In genomic region chr7:94386416-94386815, GRCh38 we compare ENCODE assay signal across 38 cellular contexts. TPM values are rescaled to one million over a fixed set of nuclear protein-coding genes. Genes with fewer than 3 reads are reported as not detected.
"Had no signal": no experiment of that assay in that cellular context is flagged by ENCODE, and none has a peak within 500 bp of the region (broad histone marks: within the 10 kb centered on the region; RNA-seq: fewer than 3 reads in every experiment).

No MANE protein-coding gene starts in this region.

- FAIRE-seq: bronchial epithelial cell, TTC549 had no signal

- H3K9me3 Mint-ChIP-seq: activated B cell treated with CpG ODN at 0.5 μM for 24 hours; activated CD4-positive, alpha-beta memory T cell treated with anti-CD3 and anti-CD28 coated beads for 36 hours; activated CD4-positive, alpha-beta T cell treated with anti-CD3 and anti-CD28 coated beads, Interleukin-2, amount 10 ng/mL, durations not matched to agents 24 days and 14 days; activated CD8-positive, alpha-beta T cell treated with anti-CD3 and anti-CD28 coated beads for 36 hours; activated naive CD4-positive, alpha-beta T cell treated with anti-CD3 and anti-CD28 coated beads for 36 hours; activated naive CD4-positive, alpha-beta T cell treated with anti-CD3 and anti-CD28 coated beads, Interleukin-2, amount 50 U/mL, for 72 hours; activated naive CD8-positive, alpha-beta T cell treated with anti-CD3 and anti-CD28 coated beads for 36 hours; activated T-cell treated with anti-CD3 and anti-CD28 coated beads, Interleukin-2, amount 50 U/mL, for 4 hours; activated T-cell treated with anti-CD3 and anti-CD28 coated beads, Interleukin-2, amount 50 U/mL, for 72 hours; activated T-helper 1 cell treated with anti-CD3 and anti-CD28 coated beads, Interleukin-12 subunit alpha, Interleukin-12 subunit beta, Interleukin-2, Interleukin-4 antibody, amounts not matched to agents 30 ng/mL and 10 ng/mL and 1 ng/mL, durations not matched to agents 14 hours and 24 hours and 36 hours; activated T-helper 17 cell treated with anti-CD3 and anti-CD28 coated beads, Interleukin-2, amount 50 U/mL, for 72 hours; central memory CD8-positive, alpha-beta T cell; T-helper 1 cell treated with Interleukin-12 subunit alpha and Interleukin-12 subunit beta and Interleukin-4 antibody, amounts not matched to agents 30 μg/mL and 1 μg/mL, for 36 hours; T-helper 2 cell treated with Interferon-gamma antibody and Interleukin-4, amounts not matched to agents 5 μg/mL and 100 μg/mL, for 36 hours had no signal

- H3K27ac ChIP-seq: adrenal gland, cardiac muscle cell, VCaP had no signal

- H3K27ac Mint-ChIP-seq: activated B cell treated with CpG ODN at 0.5 μM for 24 hours; activated CD4-positive, alpha-beta memory T cell treated with anti-CD3 and anti-CD28 coated beads for 36 hours; activated CD4-positive, alpha-beta T cell treated with anti-CD3 and anti-CD28 coated beads, Interleukin-2, amount 10 ng/mL, durations not matched to agents 24 days and 14 days; activated CD8-positive, alpha-beta T cell treated with anti-CD3 and anti-CD28 coated beads for 36 hours; activated naive CD4-positive, alpha-beta T cell treated with anti-CD3 and anti-CD28 coated beads for 36 hours; activated naive CD4-positive, alpha-beta T cell treated with anti-CD3 and anti-CD28 coated beads, Interleukin-2, amount 50 U/mL, for 72 hours; activated naive CD8-positive, alpha-beta T cell treated with anti-CD3 and anti-CD28 coated beads for 36 hours; activated T-cell treated with anti-CD3 and anti-CD28 coated beads, Interleukin-2, amount 50 U/mL, for 72 hours; activated T-helper 1 cell treated with anti-CD3 and anti-CD28 coated beads, Interleukin-12 subunit alpha, Interleukin-12 subunit beta, Interleukin-2, Interleukin-4 antibody, amounts not matched to agents 30 ng/mL and 10 ng/mL and 1 ng/mL, durations not matched to agents 14 hours and 24 hours and 36 hours; activated T-helper 17 cell treated with anti-CD3 and anti-CD28 coated beads, Interleukin-2, amount 50 U/mL, for 72 hours; brain; T-helper 1 cell treated with Interleukin-12 subunit alpha and Interleukin-12 subunit beta and Interleukin-4 antibody, amounts not matched to agents 30 μg/mL and 1 μg/mL, for 36 hours; T-helper 2 cell treated with Interferon-gamma antibody and Interleukin-4, amounts not matched to agents 5 μg/mL and 100 μg/mL, for 36 hours had no signal

- ATAC-seq: activated CD8-positive, alpha-beta T cell treated with anti-CD3 and anti-CD28 coated beads for 36 hours; activated naive CD4-positive, alpha-beta T cell treated with anti-CD3 and anti-CD28 coated beads, Interleukin-2, amount 50 U/mL, for 72 hours; activated T-cell treated with anti-CD3 and anti-CD28 coated beads, Interleukin-2, amount 50 U/mL, for 4 hours; activated T-cell treated with anti-CD3 and anti-CD28 coated beads, Interleukin-2, amount 50 U/mL, for 72 hours; activated T-helper 17 cell treated with anti-CD3 and anti-CD28 coated beads, Interleukin-2, amount 50 U/mL, for 72 hours had no signal

- H3K27me3 ChIP-seq: adrenal gland, cardiac muscle cell had no signal

- H3K4me1 ChIP-seq: adrenal gland had no signal

- DNase-seq: activated B cell treated with CpG ODN at 0.5 μM for 24 hours; activated CD4-positive, alpha-beta memory T cell treated with anti-CD3 and anti-CD28 coated beads for 36 hours; activated CD4-positive, alpha-beta T cell treated with anti-CD3 and anti-CD28 coated beads for 4 hours; activated CD4-positive, alpha-beta T cell treated with anti-CD3 and anti-CD28 coated beads, Interleukin-2, amount 10 ng/mL, durations not matched to agents 24 days and 14 days; activated CD4-positive, alpha-beta T cell treated with anti-CD3 and anti-CD28 coated beads, Interleukin-2, amount 50 U/mL, for 1 hour; activated CD4-positive, alpha-beta T cell treated with anti-CD3 and anti-CD28 coated beads, Interleukin-2, amount 50 U/mL, for 4 hours; activated CD4-positive, CD25-positive, alpha-beta regulatory T cell treated with anti-CD3 and anti-CD28 coated beads, Interleukin-2, amount 50 U/mL, for 72 hours; activated CD8-positive, alpha-beta memory T cell treated with anti-CD3 and anti-CD28 coated beads, Interleukin-2, amount 50 U/mL, for 4 hours; activated CD8-positive, alpha-beta T cell treated with anti-CD3 and anti-CD28 coated beads for 36 hours; activated effector memory CD4-positive, alpha-beta T cell treated with anti-CD3 and anti-CD28 coated beads, Interleukin-2, amount 50 U/mL, for 16 hours; activated gamma-delta T cell treated with Interleukin-2 at 50 U/mL for 16 hours; activated naive CD4-positive, alpha-beta T cell; activated naive CD4-positive, alpha-beta T cell treated with anti-CD3 and anti-CD28 coated beads for 36 hours; activated naive CD4-positive, alpha-beta T cell treated with anti-CD3 and anti-CD28 coated beads, Interleukin-2, amount 50 U/mL, for 16 hours; activated naive CD8-positive, alpha-beta T cell treated with anti-CD3 and anti-CD28 coated beads for 36 hours; activated T-cell treated with anti-CD3 and anti-CD28 coated beads for 4 hours; activated T-cell treated with anti-CD3 and anti-CD28 coated beads, Interleukin-2, amount 50 U/mL, for 1 hour; activated T-cell treated with anti-CD3 and anti-CD28 coated beads, Interleukin-2, amount 50 U/mL, for 4 hours; activated T-cell treated with anti-CD3 and anti-CD28 coated beads, Interleukin-2, amount 50 U/mL, for 72 hours; adrenal gland; amniotic stem cell; aorta; caudate nucleus; cerebellar nuclear complex; T-helper 1 cell; T-helper 2 cell; T-helper 9 cell had no signal

- H3K4me3 ChIP-seq: adrenal gland, cardiac muscle cell had no signal

- H3K4me3 Mint-ChIP-seq: activated B cell treated with CpG ODN at 0.5 μM for 24 hours; activated CD4-positive, alpha-beta memory T cell treated with anti-CD3 and anti-CD28 coated beads for 36 hours; activated CD4-positive, alpha-beta T cell treated with anti-CD3 and anti-CD28 coated beads, Interleukin-2, amount 10 ng/mL, durations not matched to agents 24 days and 14 days; activated CD8-positive, alpha-beta T cell treated with anti-CD3 and anti-CD28 coated beads for 36 hours; activated naive CD4-positive, alpha-beta T cell treated with anti-CD3 and anti-CD28 coated beads for 36 hours; activated naive CD8-positive, alpha-beta T cell treated with anti-CD3 and anti-CD28 coated beads for 36 hours; activated T-cell treated with anti-CD3 and anti-CD28 coated beads, Interleukin-2, amount 50 U/mL, for 4 hours; activated T-cell treated with anti-CD3 and anti-CD28 coated beads, Interleukin-2, amount 50 U/mL, for 72 hours; activated T-helper 1 cell treated with anti-CD3 and anti-CD28 coated beads, Interleukin-12 subunit alpha, Interleukin-12 subunit beta, Interleukin-2, Interleukin-4 antibody, amounts not matched to agents 30 ng/mL and 10 ng/mL and 1 ng/mL, durations not matched to agents 14 hours and 24 hours and 36 hours; activated T-helper 17 cell treated with anti-CD3 and anti-CD28 coated beads, Interleukin-2, amount 50 U/mL, for 72 hours; brain; central memory CD8-positive, alpha-beta T cell; T-helper 1 cell treated with Interleukin-12 subunit alpha and Interleukin-12 subunit beta and Interleukin-4 antibody, amounts not matched to agents 30 μg/mL and 1 μg/mL, for 36 hours; T-helper 2 cell treated with Interferon-gamma antibody and Interleukin-4, amounts not matched to agents 5 μg/mL and 100 μg/mL, for 36 hours had no signal

- H3K36me3 ChIP-seq: adrenal gland, cardiac muscle cell had no signal

- H3K9me3 ChIP-seq: adrenal gland had no signal

- H3K36me3 Mint-ChIP-seq: activated CD4-positive, alpha-beta memory T cell treated with anti-CD3 and anti-CD28 coated beads for 36 hours; activated naive CD4-positive, alpha-beta T cell treated with anti-CD3 and anti-CD28 coated beads, Interleukin-2, amount 50 U/mL, for 72 hours; activated naive CD8-positive, alpha-beta T cell treated with anti-CD3 and anti-CD28 coated beads for 36 hours; brain had no signal

- H3K4me1 Mint-ChIP-seq: activated B cell treated with CpG ODN at 0.5 μM for 24 hours; activated CD4-positive, alpha-beta T cell treated with anti-CD3 and anti-CD28 coated beads, Interleukin-2, amount 10 ng/mL, durations not matched to agents 24 days and 14 days; activated naive CD8-positive, alpha-beta T cell treated with anti-CD3 and anti-CD28 coated beads for 36 hours; activated T-helper 17 cell treated with anti-CD3 and anti-CD28 coated beads, Interleukin-2, amount 50 U/mL, for 72 hours; central memory CD8-positive, alpha-beta T cell had no signal

- H3K27me3 Mint-ChIP-seq: activated CD4-positive, alpha-beta T cell treated with anti-CD3 and anti-CD28 coated beads, Interleukin-2, amount 10 ng/mL, durations not matched to agents 24 days and 14 days had no signal

RNA-seq across cellular contexts. Expression of gene COL1A2, which starts 8.3 kb away (rescaled TPM):
- total RNA-seq: activated B cell treated with CpG ODN at 0.5 μM for 24 hours; activated CD4-positive, alpha-beta memory T cell treated with anti-CD3 and anti-CD28 coated beads for 36 hours; activated naive CD4-positive, alpha-beta T cell treated with anti-CD3 and anti-CD28 coated beads, Interleukin-2, amount 50 U/mL, for 72 hours; activated T-helper 17 cell treated with anti-CD3 and anti-CD28 coated beads, Interleukin-2, amount 50 U/mL, for 72 hours had no signal
